Comparison of ENCODE assay signal across 9 cellular contexts in genomic region chr17:79027274-79027924, GRCh38. TPM values are rescaled to one million over a fixed set of nuclear protein-coding genes. Genes with fewer than 3 reads are reported as not detected.
A peak's percentile ranks its signal among the peaks of the same experiment; 100 is the strongest.
DNase-seq lines count a peak whose midpoint lies in the region; ATAC-seq and TF ChIP-seq lines count a peak whose summit lies in the region.
"Had no signal": no experiment of that assay in that cellular context is flagged by ENCODE, and none has a peak within 500 bp of the region (broad histone marks: within the 10 kb centered on the region; RNA-seq: fewer than 3 reads in every experiment).

No MANE protein-coding gene starts in this region.

- H3K14ac ChIP-seq in mesenchymal stem cell (ENCODE audit: low read length in 2 of 2), result peak overlapping the region in 1 of 2 experiments; percentile 62

- H3K27ac ChIP-seq in PC-9, result peak overlapping the region; percentile 64; the same call in 1 of the 2 replicates
- peak overlapping the region; percentile 88 to 93 for H3K27ac ChIP-seq in coronary artery
- H3K27ac ChIP-seq in mesenchymal stem cell (ENCODE audit: low read length, poor library complexity, severe bottlenecking), result no peak overlapping the region

- H3K4me1 Mint-ChIP-seq in type B pancreatic cell (ENCODE audit: unreplicated experiment), result peaks cover 17% of the 10 kb centered on the region

- H3K18ac ChIP-seq in mesenchymal stem cell (ENCODE audit: low read depth in 1 of 2, low read length in 2 of 2), result peak overlapping the region; percentile 29 to 86

- CTCF ChIA-PET in PC-9 (lab: Charles Lee), result interaction anchor here (0.5 to 1.8 kb wide), 3 partner anchors 10 to 125 kb away, joined by 3 to 10 read pairs (median 9); no protein-coding TSS in a partner anchor

- H3K9me3 ChIP-seq in PC-9 (ENCODE audit: insufficient read depth, low read depth) (no peaks in the 10 kb centered on the region), mesenchymal stem cell (ENCODE audit: control insufficient read depth, low read length) (no peaks in the 10 kb centered on the region)

- peak overlapping the region; percentile 24 for H2AK5ac ChIP-seq in mesenchymal stem cell (ENCODE audit: low read length, severe bottlenecking)

- H3K27me3 ChIP-seq in PC-9 (ENCODE audit: insufficient read depth, low read depth) (no peaks in the 10 kb centered on the region), mesenchymal stem cell (ENCODE audit: control insufficient read depth in 1 of 2, insufficient read depth in 1 of 2, low read length in 2 of 2) (peaks cover 2 to 56% of the 10 kb centered on the region in 2 experiments)

- H3K9me3 Mint-ChIP-seq in type B pancreatic cell, result no peaks in the 10 kb centered on the region

- WGBS in mesenchymal stem cell, result 45% methylated on average over 10 of the region's 10 CpGs

- H3K4ac ChIP-seq in mesenchymal stem cell (ENCODE audit: low read depth in 1 of 2, low read length in 2 of 2), result peak overlapping the region in 1 of 2 experiments; percentile 89

- H3K4me2 ChIP-seq in PC-9 (peak overlapping the region; percentile 88), mesenchymal stem cell (ENCODE audit: low read length, poor library complexity, severe bottlenecking) (no peak overlapping the region)

- H2BK12ac ChIP-seq in mesenchymal stem cell (ENCODE audit: low read length in 2 of 2), result peak overlapping the region; percentile 29 to 70

- H3K23ac ChIP-seq in mesenchymal stem cell (ENCODE audit: low read length in 2 of 2), result no peak overlapping the region

- DNase-seq in PC-9 (no peak), coronary artery (ENCODE audit: low spot score) (peak; percentile 71), mesenchymal stem cell (no peak), type B pancreatic cell (ENCODE audit: extremely low spot score, unreplicated experiment) (no peak), NCI-H1092 treated with DMSO at 0.1 percent for 48 hours (lab: John Stamatoyannopoulos, UW) (no peak)
- DNase-seq: activated CD8-positive, alpha-beta memory T cell treated with anti-CD3 and anti-CD28 coated beads for 24 hours; central memory CD4-positive, alpha-beta T cell had no signal

- H2AFZ ChIP-seq in PC-9 (no peak overlapping the region), mesenchymal stem cell (ENCODE audit: low read depth, low read length) (no peak overlapping the region)

- no peaks in the 10 kb centered on the region for H3K36me3 ChIP-seq in PC-9 (ENCODE audit: low read depth)
- H3K36me3 ChIP-seq in mesenchymal stem cell (ENCODE audit: control insufficient read depth in 1 of 2, insufficient read depth in 2 of 2, low read depth in 1 of 2, low read length in 2 of 2), result no peaks in the 10 kb centered on the region

- no peak overlapping the region; the same call in 1 of the 2 replicates for H3K4me3 ChIP-seq in PC-9
- H3K4me3 ChIP-seq in coronary artery, result peak overlapping the region; percentile 95
- H3K4me3 ChIP-seq in mesenchymal stem cell (ENCODE audit: insufficient read depth in 1 of 2, low read depth in 1 of 2, low read length in 2 of 2), result peak overlapping the region in 1 of 2 experiments; percentile 47

- H3K36me3 Mint-ChIP-seq in type B pancreatic cell, result no peaks in the 10 kb centered on the region

- H4K8ac ChIP-seq in mesenchymal stem cell (ENCODE audit: low read length), result peak overlapping the region; percentile 82

- H3K4me1 ChIP-seq in PC-9 (replicated peaks; ENCODE audit: insufficient read depth) (peaks cover 37% of the 10 kb centered on the region), mesenchymal stem cell (ENCODE audit: control insufficient read depth, insufficient read depth, low read depth, low read length) (peaks cover 43% of the 10 kb centered on the region)

- H4K20me1 ChIP-seq in PC-9 (ENCODE audit: insufficient read depth), result no peaks in the 10 kb centered on the region

- peaks cover 47% of the 10 kb centered on the region for H3K27me3 Mint-ChIP-seq in type B pancreatic cell

- ATAC-seq in HG03045 (IDR thresholded peaks at IDR 0.05; ENCODE audit: unreplicated experiment) (no peak), GM19328 (IDR thresholded peaks at IDR 0.05; ENCODE audit: unreplicated experiment) (no peak)

- H3K9me2 ChIP-seq in PC-9 (ENCODE audit: insufficient read depth), result no peaks in the 10 kb centered on the region

- H3K27ac Mint-ChIP-seq in type B pancreatic cell, result peak overlapping the region; percentile 85

- peak overlapping the region; percentile 39 for H2BK120ac ChIP-seq in mesenchymal stem cell (ENCODE audit: low read depth, low read length)

- H3K4me3 Mint-ChIP-seq in type B pancreatic cell, result peak overlapping the region; percentile 81

- H3K9ac ChIP-seq in mesenchymal stem cell (ENCODE audit: low read length), result peak overlapping the region; percentile 68

- no peak for TF ChIP-seq CTCF in PC-9 (conservative IDR thresholded peaks at IDR 0.05)
- no peak for TF ChIP-seq CTCF in coronary artery (IDR thresholded peaks at IDR 0.05)
- TF ChIP-seq CTCF in type B pancreatic cell (conservative IDR thresholded peaks at IDR 0.05), result no peak

- no TSS peak for BruUV-seq in PC-9 (replicated peaks; lab: Mats Ljungman, UMichigan)

- no peaks in the 10 kb centered on the region for H3K79me2 ChIP-seq in PC-9 (ENCODE audit: low read depth)

- H3K79me1 ChIP-seq in mesenchymal stem cell (replicated peaks; ENCODE audit: low read length, poor library complexity, severe bottlenecking), result no peaks in the 10 kb centered on the region

- POLR2A ChIA-PET in PC-9 (lab: Charles Lee; ENCODE audit: unreplicated experiment), result interaction anchor here (0.7 to 1.1 kb wide), 2 partner anchors 22 to 31 kb away, joined by 3 read pairs; no protein-coding TSS in a partner anchor

- peak overlapping the region; percentile 81 for H4K91ac ChIP-seq in mesenchymal stem cell (ENCODE audit: low read length)

- peak overlapping the region; percentile 82 for H2BK15ac ChIP-seq in mesenchymal stem cell (ENCODE audit: low read depth, poor library complexity, severe bottlenecking)

- no peak overlapping the region for H2BK5ac ChIP-seq in mesenchymal stem cell (ENCODE audit: low read depth, low read length, poor library complexity, severe bottlenecking)

- intact Hi-C loops in PC-9 (cut with micrococcal nuclease; ENCODE audit: unreplicated experiment), result loop anchor here (2.0 kb wide), 1 partner anchor 23 kb away; no protein-coding TSS in a partner anchor

- H3F3A ChIP-seq in PC-9 (ENCODE audit: insufficient read depth, low read depth), result 0 out of 2 replicates have a peak, but pooled peaks cover 6% of the 10 kb centered on the region

RNA-seq across cellular contexts. Expression of gene C1QTNF1, which starts 3.4 kb away (rescaled TPM):
- 3.4 and 3.9 TPM in 2 replicates for total RNA-seq in PC-9 (2021)
- polyA plus RNA-seq in mesenchymal stem cell (2013, experiment 1 of 2), result 11.9 TPM
- 13.6 TPM for polyA plus RNA-seq in mesenchymal stem cell (2013, experiment 2 of 2)
- total RNA-seq in type B pancreatic cell (ENCODE audit: low replicate concordance), result 8.7 and 9.4 TPM in 2 replicates

RNA-seq across cellular contexts. Expression of gene CANT1, which starts 17.8 kb away (rescaled TPM):
- 116 and 183 TPM in 2 replicates for total RNA-seq in PC-9 (2021)
- 37.8 TPM for polyA plus RNA-seq in mesenchymal stem cell (2013, experiment 1 of 2)
- 38.3 TPM for polyA plus RNA-seq in mesenchymal stem cell (2013, experiment 2 of 2)
- 75.1 and 105 TPM in 2 replicates for total RNA-seq in type B pancreatic cell (ENCODE audit: low replicate concordance)

RNA-seq across cellular contexts. Expression of gene ENGASE, which starts 47.2 kb away (rescaled TPM):
- total RNA-seq in PC-9 (2021), result 15.7 and 19.5 TPM in 2 replicates
- polyA plus RNA-seq in mesenchymal stem cell (2013, experiment 1 of 2), result 6.9 TPM
- 5.8 TPM for polyA plus RNA-seq in mesenchymal stem cell (2013, experiment 2 of 2)
- 45.0 and 72.6 TPM in 2 replicates for total RNA-seq in type B pancreatic cell (ENCODE audit: low replicate concordance)

RNA-seq across cellular contexts. Expression of gene LGALS3BP, which starts 47.7 kb away (rescaled TPM):
- 507 and 685 TPM in 2 replicates for total RNA-seq in PC-9 (2021)
- polyA plus RNA-seq in mesenchymal stem cell (2013, experiment 1 of 2), result 349 TPM
- 351 TPM for polyA plus RNA-seq in mesenchymal stem cell (2013, experiment 2 of 2)
- 154 and 202 TPM in 2 replicates for total RNA-seq in type B pancreatic cell (ENCODE audit: low replicate concordance)
